Comparison of ENCODE assay signal across 1 cellular context in genomic region chr4:87559090-87559837, GRCh38.
TF ChIP-seq lines count a peak whose summit lies in the region.

No MANE protein-coding gene starts in this region.

TF ChIP-seq in WTC11, 78 proteins besides CTCF, POLR2A, EP300 and RAD21 (continued from another document):
- TF ChIP-seq FOXP4 (CRISPR knock-in tag; IDR thresholded peaks at IDR 0.05) = no peak
- no peak for TF ChIP-seq MLX (CRISPR knock-in tag; IDR thresholded peaks at IDR 0.05)
- no peak for TF ChIP-seq ZNF416 (CRISPR knock-in tag; IDR thresholded peaks at IDR 0.05)
